ENCODE assay signal across 7 cellular contexts in genomic region chr15:52804526-52805081, GRCh38. TPM values are rescaled to one million over a fixed set of nuclear protein-coding genes. Genes with fewer than 3 reads are reported as not detected.
DNase-seq lines count a peak whose midpoint lies in the region; ATAC-seq lines count a peak whose summit lies in the region.

No MANE protein-coding gene starts in this region.

- no peaks in the 10 kb centered on the region for H3K9me3 Mint-ChIP-seq in activated naive CD8-positive, alpha-beta T cell (ENCODE audit: low read depth)
- peaks cover 0 to 2% (median 0%) of the 10 kb centered on the region in 6 donors for H3K9me3 Mint-ChIP-seq in immature natural killer cell
- peaks cover 4 to 5% of the 10 kb centered on the region in 2 donors for H3K9me3 Mint-ChIP-seq in stimulated activated naive B cell treated with anti-CD40 and anti-IgM and Interleukin-4, amounts not matched to agents 10 μg/mL and 1 μg/mL and 100 μg/mL, for 72 hours

- no peaks in the 10 kb centered on the region for H3K9me3 ChIP-seq in HUES48 (ENCODE audit: control insufficient read depth, insufficient read depth, low read length)

- H3K36me3 ChIP-seq in HUES48 (ENCODE audit: control insufficient read depth, insufficient read depth, low read length) = no peaks in the 10 kb centered on the region

- H3K4me1 Mint-ChIP-seq in activated naive CD8-positive, alpha-beta T cell (ENCODE audit: low read depth) = peaks cover 28% of the 10 kb centered on the region
- H3K4me1 Mint-ChIP-seq in immature natural killer cell = peaks cover 13 to 15% of the 10 kb centered on the region in 2 donors
- peaks cover 18 to 23% of the 10 kb centered on the region in 2 donors for H3K4me1 Mint-ChIP-seq in stimulated activated naive B cell treated with anti-CD40 and anti-IgM and Interleukin-4, amounts not matched to agents 10 μg/mL and 1 μg/mL and 100 μg/mL, for 72 hours

- H3K4me3 ChIP-seq in HUES48 (ENCODE audit: low read depth, low read length) = peak overlapping the region; percentile 52

- peak overlapping the region; percentile 81 for H3K4me3 Mint-ChIP-seq in activated naive CD8-positive, alpha-beta T cell
- peak overlapping the region; percentile 50 to 79 (median 71) for H3K4me3 Mint-ChIP-seq in immature natural killer cell
- H3K4me3 Mint-ChIP-seq in stimulated activated naive B cell treated with anti-CD40 and anti-IgM and Interleukin-4, amounts not matched to agents 10 μg/mL and 1 μg/mL and 100 μg/mL, for 72 hours = peak overlapping the region; percentile 74 to 81

- H3K27me3 ChIP-seq in HUES48 (ENCODE audit: control insufficient read depth, insufficient read depth, low read length) = peaks cover 82% of the 10 kb centered on the region

- ATAC-seq in stimulated activated naive B cell treated with anti-CD40 and anti-IgM and Interleukin-4, amounts not matched to agents 10 μg/mL and 1 μg/mL and 100 μg/mL, for 72 hours (replicated peaks) = no peak

- H3K27ac ChIP-seq in HUES48 (ENCODE audit: low read depth, low read length) = peak overlapping the region; percentile 89

- H3K27ac Mint-ChIP-seq in activated naive CD8-positive, alpha-beta T cell = no peak overlapping the region
- H3K27ac Mint-ChIP-seq in immature natural killer cell = no peak overlapping the region
- peak overlapping the region; percentile 61 for H3K27ac Mint-ChIP-seq in stimulated activated naive B cell treated with anti-CD40 and anti-IgM and Interleukin-4, amounts not matched to agents 10 μg/mL and 1 μg/mL and 100 μg/mL, for 72 hours

- DNase-seq in immature natural killer cell (no peak), DMS 273 treated with DMSO at 0.1 percent for 48 hours (lab: John Stamatoyannopoulos, UW) (no peak), HK-2 (ENCODE audit: unreplicated experiment) (no peak), RKO (ENCODE audit: low spot score) (no peak)
- no peak for DNase-seq in stimulated activated naive B cell treated with anti-CD40 and anti-IgM and Interleukin-4, amounts not matched to agents 10 μg/mL and 1 μg/mL and 100 μg/mL, for 72 hours

- H3K27me3 Mint-ChIP-seq in activated naive CD8-positive, alpha-beta T cell = peaks cover 45% of the 10 kb centered on the region
- H3K27me3 Mint-ChIP-seq in immature natural killer cell (ENCODE audit: low read depth in 3 of 3) = peaks cover 29 to 50% (median 38%) of the 10 kb centered on the region in 3 donors
- H3K27me3 Mint-ChIP-seq in stimulated activated naive B cell treated with anti-CD40 and anti-IgM and Interleukin-4, amounts not matched to agents 10 μg/mL and 1 μg/mL and 100 μg/mL, for 72 hours = peaks cover 53 to 76% of the 10 kb centered on the region in 2 donors

- H3K9ac ChIP-seq in HUES48 (ENCODE audit: low read depth, low read length) = peak overlapping the region; percentile 75

- H3K4me1 ChIP-seq in HUES48 (ENCODE audit: control insufficient read depth, insufficient read depth, low read length) = peaks cover 36% of the 10 kb centered on the region

- no peaks in the 10 kb centered on the region for H3K36me3 Mint-ChIP-seq in activated naive CD8-positive, alpha-beta T cell
- H3K36me3 Mint-ChIP-seq in immature natural killer cell = no peaks in the 10 kb centered on the region
- peaks cover 1 to 4% of the 10 kb centered on the region in 2 donors for H3K36me3 Mint-ChIP-seq in stimulated activated naive B cell treated with anti-CD40 and anti-IgM and Interleukin-4, amounts not matched to agents 10 μg/mL and 1 μg/mL and 100 μg/mL, for 72 hours

RNA-seq across cellular contexts. Expression of gene ONECUT1, which starts 14.5 kb away (rescaled TPM):
- polyA plus RNA-seq in immature natural killer cell = not detected
